8 cellular contexts compared by ENCODE assay signal in the genomic region with DNA sequence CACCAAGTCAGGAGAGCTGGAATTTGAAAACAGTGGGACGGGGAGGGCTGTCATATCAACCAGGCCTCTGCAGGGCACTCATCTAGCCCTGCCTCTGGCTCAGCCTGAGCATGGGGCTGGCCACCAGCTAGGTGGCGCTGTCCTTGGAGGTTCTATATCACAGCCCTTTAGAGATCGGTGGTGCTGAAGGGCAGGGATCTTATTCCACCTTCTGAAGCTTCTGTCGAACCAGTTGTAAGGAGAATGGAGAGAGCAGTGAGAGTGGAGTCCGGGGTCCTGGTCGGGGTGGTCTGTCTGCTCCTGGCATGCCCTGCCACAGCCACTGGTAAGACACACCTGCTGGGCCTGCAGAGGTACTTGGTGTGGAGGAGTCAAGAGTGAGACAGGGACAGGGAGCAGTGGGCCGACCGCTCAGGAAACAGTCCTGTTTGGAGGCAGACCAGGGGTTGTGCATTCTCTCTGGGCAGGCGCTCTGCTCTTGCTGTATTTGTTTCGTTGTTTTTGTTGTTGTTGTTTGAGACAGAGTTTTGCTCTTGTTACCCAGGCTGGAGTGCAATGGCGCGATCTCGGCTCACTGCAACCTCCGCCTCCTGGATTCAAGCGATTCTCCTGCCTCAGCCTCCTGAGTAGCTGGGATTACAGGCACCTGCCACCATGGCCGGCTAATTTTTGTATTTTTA. TPM values are rescaled to one million over a fixed set of nuclear protein-coding genes. Genes with fewer than 3 reads are reported as not detected.
DNase-seq lines count a peak whose midpoint lies in the region; ATAC-seq and TF ChIP-seq lines count a peak whose summit lies in the region.

A gene with protein sequence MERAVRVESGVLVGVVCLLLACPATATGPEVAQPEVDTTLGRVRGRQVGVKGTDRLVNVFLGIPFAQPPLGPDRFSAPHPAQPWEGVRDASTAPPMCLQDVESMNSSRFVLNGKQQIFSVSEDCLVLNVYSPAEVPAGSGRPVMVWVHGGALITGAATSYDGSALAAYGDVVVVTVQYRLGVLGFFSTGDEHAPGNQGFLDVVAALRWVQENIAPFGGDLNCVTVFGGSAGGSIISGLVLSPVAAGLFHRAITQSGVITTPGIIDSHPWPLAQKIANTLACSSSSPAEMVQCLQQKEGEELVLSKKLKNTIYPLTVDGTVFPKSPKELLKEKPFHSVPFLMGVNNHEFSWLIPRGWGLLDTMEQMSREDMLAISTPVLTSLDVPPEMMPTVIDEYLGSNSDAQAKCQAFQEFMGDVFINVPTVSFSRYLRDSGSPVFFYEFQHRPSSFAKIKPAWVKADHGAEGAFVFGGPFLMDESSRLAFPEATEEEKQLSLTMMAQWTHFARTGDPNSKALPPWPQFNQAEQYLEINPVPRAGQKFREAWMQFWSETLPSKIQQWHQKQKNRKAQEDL (plus strand): TSS at position 202 of the 680 bp plus-strand sequence. CDS start 42 bp downstream, at position 244.

- H3K36me3 ChIP-seq in heart right ventricle (no peaks in the 10 kb centered on the region), rectal smooth muscle tissue (ENCODE audit: control insufficient read depth, insufficient read depth, low read length) (no peaks in the 10 kb centered on the region), vagina (no peaks in the 10 kb centered on the region)

- H3K4me1 ChIP-seq in heart right ventricle = peaks cover 0 to 12% (median 0%) of the 10 kb centered on the region in 9 donors
- no peaks in the 10 kb centered on the region for H3K4me1 ChIP-seq in rectal smooth muscle tissue (ENCODE audit: control insufficient read depth, insufficient read depth, low read length)
- peaks cover 8% of the 10 kb centered on the region for H3K4me1 ChIP-seq in vagina

- no peaks in the 10 kb centered on the region for H3K9me3 ChIP-seq in heart right ventricle
- no peaks in the 10 kb centered on the region for H3K9me3 ChIP-seq in vagina

- H3K9ac ChIP-seq in rectal smooth muscle tissue (ENCODE audit: low read length) = peak within 1 kb of the TSS; percentile 37

- TF ChIP-seq CTCF in heart right ventricle (IDR thresholded peaks at IDR 0.05) (peak; percentile 17 to 79 (median 63)), vagina (IDR thresholded peaks at IDR 0.05) (no peak)

- H3K27me3 ChIP-seq in heart right ventricle (no peaks in the 10 kb centered on the region), rectal smooth muscle tissue (ENCODE audit: control insufficient read depth, insufficient read depth, low read length) (peaks cover 2% of the 10 kb centered on the region), vagina (no peaks in the 10 kb centered on the region)

- DNase-seq in COR-L47 (lab: John Stamatoyannopoulos, UW) (peak; percentile 66), RPMI7951 (ENCODE audit: low read depth) (peak; percentile 63), heart right ventricle (peak in 1 of 2 donors; percentile 42), vagina (ENCODE audit: extremely low spot score in 2 of 2) (no peak)
- peak; percentile 71 for DNase-seq in activated naive CD4-positive, alpha-beta T cell treated with Interleukin-2 at 50 U/mL for 16 hours

- intact Hi-C loops in heart right ventricle (cut with DNase I) = no loop called here
- intact Hi-C loops in vagina (cut with DNase I) = no loop called here

- WGBS in heart right ventricle, 2 donors = 63 to 67% methylated on average over 15 to 16 of the region's 16 CpGs

- TF ChIP-seq EP300 in Ishikawa (IDR thresholded peaks at IDR 0.05; ENCODE audit: borderline replicate concordance) = no peak

- no peak within 1 kb of the TSS for H3K27ac ChIP-seq in heart right ventricle
- no peak within 1 kb of the TSS for H3K27ac ChIP-seq in rectal smooth muscle tissue (ENCODE audit: low read depth, low read length)
- no peak within 1 kb of the TSS for H3K27ac ChIP-seq in vagina

- TF ChIP-seq POLR2A in vagina (IDR thresholded peaks at IDR 0.05) = no peak

- peak; percentile 86 for ATAC-seq in GM19463 (IDR thresholded peaks at IDR 0.05; ENCODE audit: unreplicated experiment)
- peak in 7 of 8 donors; percentile 63 to 76 (median 69) for ATAC-seq in heart right ventricle

- TF ChIP-seq RAD21 in Ishikawa (IDR thresholded peaks at IDR 0.05; ENCODE audit: low read depth) = peak; percentile 42; the same call in 1 of the 2 replicates

- H3K4me3 ChIP-seq in heart right ventricle (no peak within 1 kb of the TSS), rectal smooth muscle tissue (ENCODE audit: low read length) (peak within 1 kb of the TSS; percentile 53), vagina (no peak within 1 kb of the TSS)

TF ChIP-seq in Ishikawa, 13 proteins besides CTCF, POLR2A, EP300 and RAD21:
- no peak for TF ChIP-seq ZBTB7A (IDR thresholded peaks at IDR 0.05; ENCODE audit: low read depth)
- no peak for TF ChIP-seq CREB1 (IDR thresholded peaks at IDR 0.05; ENCODE audit: low read depth)
- no peak for TF ChIP-seq NFIC (IDR thresholded peaks at IDR 0.05)
- no peak for TF ChIP-seq TCF12 (IDR thresholded peaks at IDR 0.05; ENCODE audit: low read depth)
- no peak for TF ChIP-seq TAF1 (IDR thresholded peaks at IDR 0.05; ENCODE audit: low read depth)
- TF ChIP-seq, protein P1, sequence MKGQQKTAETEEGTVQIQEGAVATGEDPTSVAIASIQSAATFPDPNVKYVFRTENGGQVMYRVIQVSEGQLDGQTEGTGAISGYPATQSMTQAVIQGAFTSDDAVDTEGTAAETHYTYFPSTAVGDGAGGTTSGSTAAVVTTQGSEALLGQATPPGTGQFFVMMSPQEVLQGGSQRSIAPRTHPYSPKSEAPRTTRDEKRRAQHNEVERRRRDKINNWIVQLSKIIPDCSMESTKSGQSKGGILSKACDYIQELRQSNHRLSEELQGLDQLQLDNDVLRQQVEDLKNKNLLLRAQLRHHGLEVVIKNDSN (IDR thresholded peaks at IDR 0.05) = no peak
- TF ChIP-seq REST (IDR thresholded peaks at IDR 0.05; ENCODE audit: low read depth) = no peak
- TF ChIP-seq TEAD4 (IDR thresholded peaks at IDR 0.05) = no peak

RNA-seq across cellular contexts. Expression of the gene that starts here (rescaled TPM):
- total RNA-seq in RPMI7951 (2014; rRNA removed; shearing (Covaris generic)) = 0.10 TPM in 1 of 2 replicates, not detected in the other
- total RNA-seq in heart right ventricle (1 to 10 TPM in 6 of 10 donors, under 1 TPM in 4; 0.45 to 2.4 (median 1.1) TPM), vagina (0.98 TPM)
- 1 to 10 TPM in 1 of 2 donors, under 1 TPM in 1; 0.07 to 2.8 TPM for polyA plus RNA-seq in heart right ventricle

Comparison
In these comparisons a context has a peak if more than half of its experiments do, and no peak if none do; other contexts are left out.
1. Peak in DNase-seq in RPMI7951; RNA of the gene not detected or under 1 TPM.
2. DNase-seq: peak in COR-L47 (single experiment) and activated naive CD4-positive, alpha-beta T cell treated with Interleukin-2 at 50 U/mL for 16 hours (single experiment); none in vagina (0 of 2).
3. CTCF ChIP-seq: peak in heart right ventricle (9 of 9); none in vagina (0 of 3).